In genomic region chr9:91100878-91101450, GRCh38 we compare ENCODE assay signal across 8 cellular contexts.
DNase-seq lines count a peak whose midpoint lies in the region; ATAC-seq and TF ChIP-seq lines count a peak whose summit lies in the region.

No MANE protein-coding gene starts in this region.

- H3K4me1 Mint-ChIP-seq in activated T-cell treated with anti-CD3 and anti-CD28 coated beads, Interleukin-2, amount 50 U/mL, for 24 hours (ENCODE audit: low read depth), result peaks cover 75% of the 10 kb centered on the region

- H3K4me3 ChIP-seq in breast epithelium (no peak overlapping the region), upper lobe of left lung (no peak overlapping the region)

- H3K36me3 ChIP-seq in breast epithelium (no peaks in the 10 kb centered on the region), upper lobe of left lung (no peaks in the 10 kb centered on the region)

- TF ChIP-seq POLR2A in breast epithelium (IDR thresholded peaks at IDR 0.05) (no peak), upper lobe of left lung (IDR thresholded peaks at IDR 0.05) (no peak)

- H3K9me3 ChIP-seq in breast epithelium, result no peaks in the 10 kb centered on the region
- H3K9me3 ChIP-seq in upper lobe of left lung, result no peaks in the 10 kb centered on the region

- no peaks in the 10 kb centered on the region for H3K36me3 Mint-ChIP-seq in activated T-cell treated with anti-CD3 and anti-CD28 coated beads, Interleukin-2, amount 50 U/mL, for 24 hours (ENCODE audit: low read depth)

- TF ChIP-seq CTCF in breast epithelium (IDR thresholded peaks at IDR 0.05) (no peak), upper lobe of left lung (IDR thresholded peaks at IDR 0.05) (no peak), foreskin keratinocyte (conservative IDR thresholded peaks at IDR 0.05) (no peak)

- no peak for DNase-seq in activated T-cell treated with anti-CD3 and anti-CD28 coated beads, Interleukin-2, amount 50 U/mL, for 24 hours
- DNase-seq in activated T-cell treated with anti-CD3 and anti-CD28 coated beads for 4 hours (no peak), breast epithelium (ENCODE audit: low spot score in 2 of 2) (no peak), medulla oblongata (ENCODE audit: extremely low spot score) (peak; percentile 22), upper lobe of left lung (peak; percentile 27 to 56), retina (no peak), amniotic stem cell (lab: John Stamatoyannopoulos, UW) (no peak), foreskin keratinocyte (no peak)

- H3K4me1 ChIP-seq in breast epithelium, result peaks cover 3% of the 10 kb centered on the region in 2 donors
- H3K4me1 ChIP-seq in upper lobe of left lung, result peaks cover 25 to 31% (median 28%) of the 10 kb centered on the region in 4 donors
- peaks cover 16% of the 10 kb centered on the region for H3K4me1 ChIP-seq in foreskin keratinocyte

- peak overlapping the region; percentile 95 for H3K27ac Mint-ChIP-seq in activated T-cell treated with anti-CD3 and anti-CD28 coated beads, Interleukin-2, amount 50 U/mL, for 24 hours

- intact Hi-C loops in breast epithelium (cut with DNase I; ENCODE audit: low total_unique reads), result no loop called here

- H3K4me3 Mint-ChIP-seq in activated T-cell treated with anti-CD3 and anti-CD28 coated beads, Interleukin-2, amount 50 U/mL, for 24 hours, result peak overlapping the region; percentile 75

- peak overlapping the region; percentile 61 to 87 for H3K27ac ChIP-seq in breast epithelium
- H3K27ac ChIP-seq in upper lobe of left lung, result peak overlapping the region; percentile 26 to 71 (median 64)
- H3K27ac ChIP-seq in foreskin keratinocyte, result no peak overlapping the region

- peak in 1 of 2 donors; percentile 34 for ATAC-seq in upper lobe of left lung (ENCODE audit: low FRiP score in 2 of 2)
- no peak for ATAC-seq in foreskin keratinocyte

- 43 to 75% methylated on average over 3 to 6 of the region's 6 CpGs for WGBS in upper lobe of left lung, 2 donors

- no peaks in the 10 kb centered on the region for H3K27me3 Mint-ChIP-seq in activated T-cell treated with anti-CD3 and anti-CD28 coated beads, Interleukin-2, amount 50 U/mL, for 24 hours

- H3K27me3 ChIP-seq in breast epithelium, result no peaks in the 10 kb centered on the region
- no peaks in the 10 kb centered on the region for H3K27me3 ChIP-seq in upper lobe of left lung
- H3K27me3 ChIP-seq in foreskin keratinocyte, result peaks cover 11% of the 10 kb centered on the region

- TF ChIP-seq EP300 in upper lobe of left lung (IDR thresholded peaks at IDR 0.05), result peak in 1 of 4 donors; percentile 71

- no peaks in the 10 kb centered on the region for H3K9me3 Mint-ChIP-seq in activated T-cell treated with anti-CD3 and anti-CD28 coated beads, Interleukin-2, amount 50 U/mL, for 24 hours

Comparison
In these comparisons a context has a peak if more than half of its experiments do, and no peak if none do; other contexts are left out.
1. DNase-seq: peak in medulla oblongata (single experiment) and upper lobe of left lung (2 of 2); none in activated T-cell treated with anti-CD3 and anti-CD28 coated beads, Interleukin-2, amount 50 U/mL, for 24 hours (single experiment), activated T-cell treated with anti-CD3 and anti-CD28 coated beads for 4 hours (single experiment), breast epithelium (0 of 2), retina (single experiment), amniotic stem cell (single experiment) and foreskin keratinocyte (0 of 2).